ENCODE assay signal across 14 cellular contexts in genomic region chr1:210687582-210688279, GRCh38.
DNase-seq lines count a peak whose midpoint lies in the region; TF ChIP-seq lines count a peak whose summit lies in the region.
"Had no signal": no experiment of that assay in that cellular context is flagged by ENCODE, and none has a peak within 500 bp of the region (broad histone marks: within the 10 kb centered on the region; RNA-seq: fewer than 3 reads in every experiment).

No MANE protein-coding gene starts in this region.

- H2AFZ ChIP-seq in mesenchymal stem cell (ENCODE audit: low read depth, low read length) = no peak overlapping the region

- peak overlapping the region in 1 of 2 experiments; percentile 51 for H2BK12ac ChIP-seq in mesenchymal stem cell (ENCODE audit: low read length in 2 of 2)

- 77% methylated on average over 6 of the region's 7 CpGs for WGBS in mesenchymal stem cell
- WGBS in esophagus squamous epithelium, 2 donors = 75 to 78% methylated on average over 3 to 5 of the region's 7 CpGs

- no peaks in the 10 kb centered on the region for H3K79me1 ChIP-seq in mesenchymal stem cell (replicated peaks; ENCODE audit: low read length, poor library complexity, severe bottlenecking)

- no peak overlapping the region for H4K8ac ChIP-seq in mesenchymal stem cell (ENCODE audit: low read length)

- no peak overlapping the region for H3K23ac ChIP-seq in mesenchymal stem cell (ENCODE audit: low read length in 2 of 2)

- H3K4ac ChIP-seq in mesenchymal stem cell (ENCODE audit: low read depth in 1 of 2, low read length in 2 of 2) = no peak overlapping the region

- H3K9ac ChIP-seq in mesenchymal stem cell (ENCODE audit: low read length) = no peak overlapping the region

- H3K4me2 ChIP-seq in mesenchymal stem cell (ENCODE audit: low read length, poor library complexity, severe bottlenecking) = no peak overlapping the region

- DNase-seq in AG09309 (ENCODE audit: low read depth) (peak; percentile 46), GM04503 (ENCODE audit: low read depth) (peak; percentile 21), SW480 (ENCODE audit: low spot score) (peak; percentile 4), mesenchymal stem cell (peak; percentile 29), esophagus squamous epithelium (lab: John Stamatoyannopoulos, UW) (no peak), mucosa of gallbladder (ENCODE audit: low spot score) (no peak), NCI-H1694 (lab: John Stamatoyannopoulos, UW) (no peak)
- DNase-seq in stimulated activated CD4-positive, alpha-beta T cell treated with anti-CD3 and anti-CD28 coated beads, Interleukin-4, amount 100 ng/mL, for 24 hours = no peak
- DNase-seq: activated T-cell treated with anti-CD3 and anti-CD28 coated beads for 4 hours, cerebellar nuclear complex, NCI-H1930, NCI-H69, Peyer's patch, T-helper 1 cell had no signal

- H3K4me1 ChIP-seq in mesenchymal stem cell (ENCODE audit: control insufficient read depth, insufficient read depth, low read depth, low read length) = peaks cover 12% of the 10 kb centered on the region
- H3K4me1 ChIP-seq in esophagus squamous epithelium = no peaks in the 10 kb centered on the region
- H3K4me1 ChIP-seq: Peyer's patch had no signal

- H3K27ac ChIP-seq in mesenchymal stem cell (ENCODE audit: low read length, poor library complexity, severe bottlenecking) (no peak overlapping the region), esophagus squamous epithelium (no peak overlapping the region)
- H3K27ac ChIP-seq: Peyer's patch had no signal

- no peaks in the 10 kb centered on the region for H3K27me3 ChIP-seq in mesenchymal stem cell (ENCODE audit: control insufficient read depth in 1 of 2, insufficient read depth in 1 of 2, low read length in 2 of 2)
- no peaks in the 10 kb centered on the region for H3K27me3 ChIP-seq in esophagus squamous epithelium
- H3K27me3 ChIP-seq: Peyer's patch had no signal

- intact Hi-C loops in esophagus squamous epithelium (cut with DNase I) = no loop called here

- no peak overlapping the region for H2BK5ac ChIP-seq in mesenchymal stem cell (ENCODE audit: low read depth, low read length, poor library complexity, severe bottlenecking)

- no peak for TF ChIP-seq CTCF in AG09309 (IDR thresholded peaks at IDR 0.05; ENCODE audit: control insufficient read depth, insufficient read depth, low read depth, low read length, missing control alignments)
- TF ChIP-seq CTCF in esophagus squamous epithelium (IDR thresholded peaks at IDR 0.05) = no peak

- peak overlapping the region in 1 of 2 experiments; percentile 66 for H3K14ac ChIP-seq in mesenchymal stem cell (ENCODE audit: low read length in 2 of 2)

- no peak overlapping the region for H3K4me3 ChIP-seq in AG09309 (ENCODE audit: control insufficient read depth, low read depth, low read length)
- no peak overlapping the region for H3K4me3 ChIP-seq in mesenchymal stem cell (ENCODE audit: insufficient read depth in 1 of 2, low read depth in 1 of 2, low read length in 2 of 2)
- H3K4me3 ChIP-seq in esophagus squamous epithelium = no peak overlapping the region
- H3K4me3 ChIP-seq: Peyer's patch had no signal

- H3K9me3 ChIP-seq in mesenchymal stem cell (ENCODE audit: control insufficient read depth, low read length) = no peaks in the 10 kb centered on the region
- H3K9me3 ChIP-seq in esophagus squamous epithelium = no peaks in the 10 kb centered on the region
- H3K9me3 ChIP-seq: Peyer's patch had no signal

- H3K36me3 ChIP-seq in mesenchymal stem cell (ENCODE audit: control insufficient read depth in 1 of 2, insufficient read depth in 2 of 2, low read depth in 1 of 2, low read length in 2 of 2) (peaks cover 0 to 11% of the 10 kb centered on the region in 2 experiments), esophagus squamous epithelium (no peaks in the 10 kb centered on the region)
- H3K36me3 ChIP-seq: Peyer's patch had no signal

- H2BK15ac ChIP-seq in mesenchymal stem cell (ENCODE audit: low read depth, poor library complexity, severe bottlenecking) = no peak overlapping the region

- H2AK5ac ChIP-seq in mesenchymal stem cell (ENCODE audit: low read length, severe bottlenecking) = no peak overlapping the region

- H2BK120ac ChIP-seq in mesenchymal stem cell (ENCODE audit: low read depth, low read length) = no peak overlapping the region

- no peak overlapping the region for H3K18ac ChIP-seq in mesenchymal stem cell (ENCODE audit: low read depth in 1 of 2, low read length in 2 of 2)

- TF ChIP-seq POLR2A in esophagus squamous epithelium (IDR thresholded peaks at IDR 0.05) = no peak

- H4K91ac ChIP-seq in mesenchymal stem cell (ENCODE audit: low read length) = no peak overlapping the region

Comparison
In these comparisons a context has a peak if more than half of its experiments do, and no peak if none do; other contexts are left out.
1. DNase-seq: peak in AG09309 (single experiment), GM04503 (single experiment), SW480 (single experiment) and mesenchymal stem cell (single experiment); none in esophagus squamous epithelium (single experiment), stimulated activated CD4-positive, alpha-beta T cell treated with anti-CD3 and anti-CD28 coated beads, Interleukin-4, amount 100 ng/mL, for 24 hours (single experiment), mucosa of gallbladder (single experiment) and NCI-H1694 (single experiment).